Comparison of ENCODE assay signal across 10 cellular contexts in genomic region chr19:53882391-53883050, GRCh38. TPM values are rescaled to one million over a fixed set of nuclear protein-coding genes. Genes with fewer than 3 reads are reported as not detected.
DNase-seq lines count a peak whose midpoint lies in the region; ATAC-seq and TF ChIP-seq lines count a peak whose summit lies in the region.
"Had no signal": no experiment of that assay in that cellular context is flagged by ENCODE, and none has a peak within 500 bp of the region (broad histone marks: within the 10 kb centered on the region; RNA-seq: fewer than 3 reads in every experiment).

No MANE protein-coding gene starts in this region.

- peaks cover 10% of the 10 kb centered on the region for H3K4me1 Mint-ChIP-seq in endothelial cell (ENCODE audit: unreplicated experiment)
- peaks cover 19% of the 10 kb centered on the region for H3K4me1 Mint-ChIP-seq in activated CD4-positive, alpha-beta memory T cell treated with anti-CD3 and anti-CD28 coated beads, Interleukin-2, amount 10 ng/mL, durations not matched to agents 7 days and 5 days

- peaks cover 8% of the 10 kb centered on the region; the same call in 1 of the 2 replicates for H3K4me1 ChIP-seq in GM23248 (ENCODE audit: insufficient read depth)
- H3K4me1 ChIP-seq in neuron (ENCODE audit: insufficient read depth, low read length), result peaks cover 42% of the 10 kb centered on the region

- H3K36me3 Mint-ChIP-seq in endothelial cell (ENCODE audit: low read depth, unreplicated experiment), result peaks cover 10% of the 10 kb centered on the region
- H3K36me3 Mint-ChIP-seq in activated CD4-positive, alpha-beta memory T cell treated with anti-CD3 and anti-CD28 coated beads, Interleukin-2, amount 10 ng/mL, durations not matched to agents 7 days and 5 days (ENCODE audit: low read depth), result peaks cover 3% of the 10 kb centered on the region

- no peaks in the 10 kb centered on the region for H3K79me2 ChIP-seq in GM23248 (ENCODE audit: insufficient read depth)

- H3K9me3 ChIP-seq in GM23248 (ENCODE audit: low read depth), result no peaks in the 10 kb centered on the region
- H3K9me3 ChIP-seq in neuron (ENCODE audit: low read length), result no peaks in the 10 kb centered on the region

- ATAC-seq in HG02571 (IDR thresholded peaks at IDR 0.05; ENCODE audit: unreplicated experiment), result no peak

- H4K20me1 ChIP-seq in GM23248 (ENCODE audit: insufficient read depth), result no peaks in the 10 kb centered on the region

- CTCF ChIA-PET in activated CD4-positive, alpha-beta memory T cell treated with anti-CD3 and anti-CD28 coated beads, Interleukin-2, amount 10 ng/mL, durations not matched to agents 7 days and 5 days (lab: Charles Lee), result interaction anchor here (0.8 to 1.5 kb wide), 7 partner anchors 8 to 147 kb away, joined by 3 to 5 read pairs (median 4); no protein-coding TSS in a partner anchor

- peaks cover 17% of the 10 kb centered on the region for H3K27me3 Mint-ChIP-seq in endothelial cell (ENCODE audit: unreplicated experiment)
- H3K27me3 Mint-ChIP-seq in activated CD4-positive, alpha-beta memory T cell treated with anti-CD3 and anti-CD28 coated beads, Interleukin-2, amount 10 ng/mL, durations not matched to agents 7 days and 5 days, result peaks cover 31% of the 10 kb centered on the region

- H3K9ac ChIP-seq in GM23248, result no peak overlapping the region

- no peak overlapping the region for H3K27ac ChIP-seq in GM23248

- H3K36me3 ChIP-seq in GM23248 (ENCODE audit: low read depth) (no peaks in the 10 kb centered on the region), neuron (ENCODE audit: insufficient read depth, low read length) (no peaks in the 10 kb centered on the region)

- peaks cover 51% of the 10 kb centered on the region for H3K27me3 ChIP-seq in GM23248 (replicated peaks; ENCODE audit: insufficient read depth)
- no peaks in the 10 kb centered on the region for H3K27me3 ChIP-seq in neuron (ENCODE audit: insufficient read depth, low read length)

- no peak for TF ChIP-seq CTCF in endothelial cell (IDR thresholded peaks at IDR 0.05; ENCODE audit: unreplicated experiment)

- DNase-seq in GM23248 (no peak), NAMALWA (ENCODE audit: low spot score) (peak; percentile 33), endothelial cell (ENCODE audit: low spot score) (no peak), NCI-H345 treated with DMSO at 0.1 percent for 48 hours (lab: John Stamatoyannopoulos, UW; ENCODE audit: unreplicated experiment) (no peak), COLO668 (lab: John Stamatoyannopoulos, UW; ENCODE audit: unreplicated experiment) (no peak)
- DNase-seq in activated CD4-positive, alpha-beta memory T cell treated with anti-CD3 and anti-CD28 coated beads, Interleukin-2, amount 10 ng/mL, durations not matched to agents 7 days and 5 days, result no peak
- DNase-seq: amniotic stem cell had no signal

- peak overlapping the region; percentile 25 for H3K4me3 Mint-ChIP-seq in endothelial cell (ENCODE audit: unreplicated experiment)
- no peak overlapping the region for H3K4me3 Mint-ChIP-seq in activated CD4-positive, alpha-beta memory T cell treated with anti-CD3 and anti-CD28 coated beads, Interleukin-2, amount 10 ng/mL, durations not matched to agents 7 days and 5 days

- H2AFZ ChIP-seq in GM23248, result peak overlapping the region; percentile 70; the same call in 1 of the 2 replicates
- peak overlapping the region; percentile 17 for H2AFZ ChIP-seq in neuron (ENCODE audit: low read depth, low read length)

- H3K4me3 ChIP-seq in GM23248, result peak overlapping the region; percentile 48
- peak overlapping the region; percentile 43 for H3K4me3 ChIP-seq in neuron (ENCODE audit: low read length)

- peaks cover 6% of the 10 kb centered on the region; the same call in 1 of the 2 replicates for H3F3A ChIP-seq in GM23248 (ENCODE audit: insufficient read depth)

- in situ Hi-C loops in GM23248 (cut with MboI), result no loop called here

- POLR2A ChIA-PET in activated CD4-positive, alpha-beta memory T cell treated with anti-CD3 and anti-CD28 coated beads, Interleukin-2, amount 10 ng/mL, durations not matched to agents 7 days and 5 days (lab: Charles Lee), result interaction anchor here (1.5 to 1.6 kb wide), 3 partner anchors 9 to 17 kb away, joined by 3 to 10 read pairs (median 3); partner anchors contain the start of gene MYADM

- 5 to 10% methylated on average over 12 to 18 of the region's 18 CpGs for WGBS in GM23248 (ENCODE audit: low coverage in 1 of 2, low lambda C conversion rate in 2 of 2, missing lambda C conversion rate in 2 of 2), 2 experiments

- H3K27ac Mint-ChIP-seq in endothelial cell (ENCODE audit: unreplicated experiment), result no peak overlapping the region
- no peak overlapping the region for H3K27ac Mint-ChIP-seq in activated CD4-positive, alpha-beta memory T cell treated with anti-CD3 and anti-CD28 coated beads, Interleukin-2, amount 10 ng/mL, durations not matched to agents 7 days and 5 days

- no peaks in the 10 kb centered on the region for H3K9me2 ChIP-seq in GM23248 (ENCODE audit: insufficient read depth)

- no peaks in the 10 kb centered on the region for H3K9me3 Mint-ChIP-seq in endothelial cell (ENCODE audit: unreplicated experiment)
- H3K9me3 Mint-ChIP-seq in activated CD4-positive, alpha-beta memory T cell treated with anti-CD3 and anti-CD28 coated beads, Interleukin-2, amount 10 ng/mL, durations not matched to agents 7 days and 5 days, result no peaks in the 10 kb centered on the region

- H3K4me2 ChIP-seq in GM23248 (ENCODE audit: unreplicated experiment), result no peak overlapping the region

RNA-seq across cellular contexts. Expression of gene PRKCG, which starts 0.5 kb away (rescaled TPM):
- not detected in 2 replicates for total RNA-seq in GM23248 (2014; rRNA removed; shearing (Covaris generic))
- not detected in 2 replicates for polyA plus RNA-seq in GM23248 (2016; fragmentation: Nextera tagmentation; extraction: Ambion mirVana)
- total RNA-seq in endothelial cell (ENCODE audit: unreplicated experiment), result 0.92 TPM
- total RNA-seq in activated CD4-positive, alpha-beta memory T cell treated with anti-CD3 and anti-CD28 coated beads, Interleukin-2, amount 10 ng/mL, durations not matched to agents 7 days and 5 days, result not detected

RNA-seq across cellular contexts. Expression of gene MYADM, which starts 14.8 kb away (rescaled TPM):
- 74.8 and 85.9 TPM in 2 replicates for total RNA-seq in GM23248 (2014; rRNA removed; shearing (Covaris generic))
- polyA plus RNA-seq in GM23248 (2016; fragmentation: Nextera tagmentation; extraction: Ambion mirVana), result 222 and 226 TPM in 2 replicates
- 123 TPM for total RNA-seq in endothelial cell (ENCODE audit: unreplicated experiment)
- 100 to 1,000 TPM; 109 TPM for total RNA-seq in activated CD4-positive, alpha-beta memory T cell treated with anti-CD3 and anti-CD28 coated beads, Interleukin-2, amount 10 ng/mL, durations not matched to agents 7 days and 5 days

RNA-seq across cellular contexts. Expression of gene CACNG7, which starts 26.6 kb away (rescaled TPM):
- not detected in 2 replicates for total RNA-seq in GM23248 (2014; rRNA removed; shearing (Covaris generic))
- polyA plus RNA-seq in GM23248 (2016; fragmentation: Nextera tagmentation; extraction: Ambion mirVana), result not detected in 2 replicates
- total RNA-seq in endothelial cell (ENCODE audit: unreplicated experiment), result 0.51 TPM
- not detected for total RNA-seq in activated CD4-positive, alpha-beta memory T cell treated with anti-CD3 and anti-CD28 coated beads, Interleukin-2, amount 10 ng/mL, durations not matched to agents 7 days and 5 days
- total RNA-seq: posterior vena cava had no signal

RNA-seq across cellular contexts. Expression of gene NLRP12, which starts 58.4 kb away (rescaled TPM):
- total RNA-seq in GM23248 (2014; rRNA removed; shearing (Covaris generic)), result not detected in 2 replicates
- not detected in 2 replicates for polyA plus RNA-seq in GM23248 (2016; fragmentation: Nextera tagmentation; extraction: Ambion mirVana)
- 2.1 TPM for total RNA-seq in endothelial cell (ENCODE audit: unreplicated experiment)
- under 1 TPM in 1 of 2 experiments, not detected in 1; 0.08 TPM for total RNA-seq in activated CD4-positive, alpha-beta memory T cell treated with anti-CD3 and anti-CD28 coated beads, Interleukin-2, amount 10 ng/mL, durations not matched to agents 7 days and 5 days
